8 cellular contexts compared by ENCODE assay signal in genomic region chr5:154196955-154197652, GRCh38. TPM values are rescaled to one million over a fixed set of nuclear protein-coding genes. Genes with fewer than 3 reads are reported as not detected.
DNase-seq lines count a peak whose midpoint lies in the region; ATAC-seq and TF ChIP-seq lines count a peak whose summit lies in the region.

No MANE protein-coding gene starts in this region.

- intact Hi-C loops in activated CD4-positive, alpha-beta T cell treated with anti-CD3 and anti-CD28 coated beads for 36 hours (cut with DNase I, micrococcal nuclease) = loop anchor here (1.0 to 5.0 kb wide), 4 partner anchors 125 to 250 kb away; partner anchors contain the start of gene SAP30L (in 1 of the 2)

- POLR2A ChIA-PET in activated CD4-positive, alpha-beta T cell treated with anti-CD3 and anti-CD28 coated beads for 36 hours (lab: Charles Lee) = interaction anchor here (1.1 to 1.2 kb wide), 2 partner anchors 8 to 24 kb away, joined by 5 to 7 read pairs; no protein-coding TSS in a partner anchor

- no peaks in the 10 kb centered on the region for H3K27me3 ChIP-seq in brain microvascular endothelial cell (replicated peaks)

- no peak overlapping the region for H3K4me3 ChIP-seq in brain microvascular endothelial cell (ENCODE audit: low read depth, low read length)

- CTCF ChIA-PET in activated CD4-positive, alpha-beta T cell treated with anti-CD3 and anti-CD28 coated beads for 36 hours (lab: Charles Lee) = interaction anchor here (0.5 to 3.0 kb wide), 18 partner anchors 7 to 223 kb away, joined by 3 to 18 read pairs (median 4); partner anchors contain the start of gene GALNT10

- H3K36me3 Mint-ChIP-seq in activated CD4-positive, alpha-beta T cell treated with anti-CD3 and anti-CD28 coated beads for 36 hours (ENCODE audit: low read depth) = peaks cover 39% of the 10 kb centered on the region
- H3K36me3 Mint-ChIP-seq in memory B cell = peaks cover 23% of the 10 kb centered on the region

- in situ Hi-C loops in brain microvascular endothelial cell (cut with HindIII; ENCODE audit: low pct_ligation_motif_present, low sequenced_read_pairs) = no loop called here

- H3K4me3 Mint-ChIP-seq in activated CD4-positive, alpha-beta T cell treated with anti-CD3 and anti-CD28 coated beads for 36 hours = peak overlapping the region; percentile 35
- H3K4me3 Mint-ChIP-seq in memory B cell = peak overlapping the region; percentile 1

- H3K36me3 ChIP-seq in brain microvascular endothelial cell (replicated peaks) = peaks cover 23% of the 10 kb centered on the region

- H3K27ac Mint-ChIP-seq in activated CD4-positive, alpha-beta T cell treated with anti-CD3 and anti-CD28 coated beads for 36 hours = peak overlapping the region; percentile 90
- H3K27ac Mint-ChIP-seq in memory B cell = peak overlapping the region; percentile 19

- H3K27ac ChIP-seq in brain microvascular endothelial cell = peak overlapping the region; percentile 63

- H3K27me3 Mint-ChIP-seq in activated CD4-positive, alpha-beta T cell treated with anti-CD3 and anti-CD28 coated beads for 36 hours = no peaks in the 10 kb centered on the region
- H3K27me3 Mint-ChIP-seq in memory B cell = no peaks in the 10 kb centered on the region

- DNase-seq in activated CD4-positive, alpha-beta T cell treated with anti-CD3 and anti-CD28 coated beads for 36 hours = peak; percentile 35
- no peak for DNase-seq in activated CD4-positive, alpha-beta T cell treated with anti-CD3 and anti-CD28 coated beads for 1 hour
- DNase-seq in NCI-H2029 treated with DMSO at 0.1 percent for 48 hours (lab: John Stamatoyannopoulos, UW) (peak; percentile 86), brain microvascular endothelial cell (peak; percentile 58), memory B cell (ENCODE audit: low spot score in 2 of 2) (no peak), germinal center (ENCODE audit: low spot score) (no peak), KG1 (lab: John Stamatoyannopoulos, UW) (no peak), NCI-H2107 (lab: John Stamatoyannopoulos, UW) (no peak)

- no peak for ATAC-seq in activated CD4-positive, alpha-beta T cell treated with anti-CD3 and anti-CD28 coated beads for 36 hours
- ATAC-seq in memory B cell (ENCODE audit: low read depth) = peak; percentile 53

- peaks cover 71% of the 10 kb centered on the region for H3K4me1 Mint-ChIP-seq in activated CD4-positive, alpha-beta T cell treated with anti-CD3 and anti-CD28 coated beads for 36 hours
- H3K4me1 Mint-ChIP-seq in memory B cell = peaks cover 59% of the 10 kb centered on the region

- peak; percentile 52 for TF ChIP-seq CTCF in brain microvascular endothelial cell (IDR thresholded peaks at IDR 0.05; ENCODE audit: low read depth, low read length, missing control alignments)

- no peaks in the 10 kb centered on the region for H3K9me3 Mint-ChIP-seq in activated CD4-positive, alpha-beta T cell treated with anti-CD3 and anti-CD28 coated beads for 36 hours (ENCODE audit: low read depth)
- H3K9me3 Mint-ChIP-seq in memory B cell = no peaks in the 10 kb centered on the region

RNA-seq across cellular contexts. Expression of gene GALNT10, which starts 6.6 kb away (rescaled TPM):
- 10 to 100 TPM; 29.9 to 49.1 TPM for total RNA-seq in activated CD4-positive, alpha-beta T cell treated with anti-CD3 and anti-CD28 coated beads for 36 hours

Comparison
In these comparisons a context has a peak if more than half of its experiments do, and no peak if none do; other contexts are left out.
1. DNase-seq: peak in activated CD4-positive, alpha-beta T cell treated with anti-CD3 and anti-CD28 coated beads for 36 hours (single experiment), NCI-H2029 treated with DMSO at 0.1 percent for 48 hours (single experiment) and brain microvascular endothelial cell (single experiment); none in activated CD4-positive, alpha-beta T cell treated with anti-CD3 and anti-CD28 coated beads for 1 hour (single experiment), memory B cell (0 of 2), germinal center (single experiment), KG1 (single experiment) and NCI-H2107 (single experiment).